In the genomic region with DNA sequence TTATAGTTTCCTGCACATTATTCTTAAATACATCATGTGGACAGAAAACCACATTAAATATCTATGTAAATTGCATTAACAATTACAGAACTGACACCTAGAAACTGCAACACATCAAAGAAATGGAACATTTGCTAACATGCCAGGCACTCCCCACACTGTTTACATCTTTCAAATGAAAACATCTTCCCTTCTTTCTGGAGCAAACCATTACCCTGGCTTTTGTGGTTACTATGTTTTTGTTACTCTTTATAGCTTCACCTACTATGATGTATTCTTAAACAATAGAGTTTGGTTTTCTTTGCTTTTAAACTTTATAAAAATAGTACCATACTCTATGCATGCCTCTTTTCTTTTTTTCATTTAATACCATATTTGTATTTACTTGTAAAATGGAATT, we compare ENCODE assay signal across 15 cellular contexts.
DNase-seq lines count a peak whose midpoint lies in the region; ATAC-seq, FAIRE-seq and TF ChIP-seq lines count a peak whose summit lies in the region.
"Had no signal": no experiment of that assay in that cellular context is flagged by ENCODE, and none has a peak within 500 bp of the region (broad histone marks: within the 10 kb centered on the region; RNA-seq: fewer than 3 reads in every experiment).

No MANE protein-coding gene starts in this region.

- no peak for DNase-seq in D721Med (ENCODE audit: insufficient read length, low spot score)
- DNase-seq in SW480 (ENCODE audit: low spot score), result peak; percentile 8
- peak; percentile 12 for DNase-seq in choroid plexus epithelial cell (ENCODE audit: low read depth)
- DNase-seq in myocyte (ENCODE audit: low read depth), result peak; percentile 3
- no peak for DNase-seq in lower leg skin (ENCODE audit: low spot score in 2 of 2)
- no peak for DNase-seq in UCSD-AML1 (lab: John Stamatoyannopoulos, UW; ENCODE audit: unreplicated experiment)
- DNase-seq: 8988T; C1 segment of cervical spinal cord; Calu3; CD4-positive, alpha-beta T cell; DMS79; GM23248; H7 had no signal

- no peak for TF ChIP-seq CTCF in D721Med (IDR thresholded peaks at IDR 0.05; ENCODE audit: insufficient read depth, missing control alignments)
- no peak for TF ChIP-seq CTCF in choroid plexus epithelial cell (conservative IDR thresholded peaks at IDR 0.05; ENCODE audit: low read depth, low read length)
- TF ChIP-seq CTCF in lower leg skin (IDR thresholded peaks at IDR 0.05), result no peak

- no peak for ATAC-seq in HG02840 (IDR thresholded peaks at IDR 0.05; ENCODE audit: low FRiP score, unreplicated experiment)

- intact Hi-C loops in lower leg skin (cut with DNase I; ENCODE audit: low total_unique reads), result no loop called here

- TF ChIP-seq POLR2A in lower leg skin (IDR thresholded peaks at IDR 0.05), result no peak

- FAIRE-seq in D721Med (lab: Jason Lieb, UNC), result peak; percentile 32
- FAIRE-seq: GM12891 had no signal

- H3K4me3 ChIP-seq in choroid plexus epithelial cell (ENCODE audit: low read depth, low read length) (no peak overlapping the region), lower leg skin (ENCODE audit: low read depth, poor library complexity, severe bottlenecking) (no peak overlapping the region)
- H3K4me3 ChIP-seq: GM23248 had no signal

Comparison
In these comparisons a context has a peak if more than half of its experiments do, and no peak if none do; other contexts are left out.
1. DNase-seq: peak in SW480 (single experiment), choroid plexus epithelial cell (single experiment) and myocyte (single experiment); none in D721Med (single experiment), lower leg skin (0 of 2) and UCSD-AML1 (single experiment).